ENCODE assay signal across 23 cellular contexts in the genomic region with DNA sequence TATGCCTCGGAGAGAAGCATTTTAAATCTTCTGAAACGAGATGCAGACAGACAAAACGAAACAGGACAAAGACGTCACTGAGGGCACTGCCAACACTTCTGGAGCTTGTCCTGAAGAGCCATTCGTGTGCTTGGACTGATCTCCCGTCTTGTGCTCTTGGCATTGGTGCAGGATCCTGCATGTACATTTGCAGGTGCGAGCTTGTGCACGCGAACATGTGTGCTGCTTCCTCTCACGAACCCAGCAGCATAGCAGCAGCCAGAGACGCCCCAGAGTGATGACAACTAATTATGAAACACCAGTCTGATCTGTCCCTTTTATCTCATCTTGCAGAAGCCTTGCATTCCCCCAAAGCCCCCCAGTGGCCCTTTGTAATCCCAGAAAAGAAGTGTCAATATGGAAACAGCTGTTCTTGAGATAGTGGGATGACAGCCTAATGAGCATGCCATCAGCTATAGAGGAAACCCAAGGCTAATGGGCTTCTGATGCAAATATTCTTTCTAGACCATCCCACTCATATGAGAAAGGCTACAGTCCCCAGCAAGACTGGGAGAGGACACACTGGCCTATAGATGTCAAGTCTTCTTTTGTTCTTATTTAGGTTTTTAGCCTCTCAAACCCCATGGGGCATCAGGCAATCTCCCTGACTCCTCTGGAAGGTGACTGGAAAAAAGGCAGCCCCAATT.
DNase-seq lines count a peak whose midpoint lies in the region; ATAC-seq, FAIRE-seq and TF ChIP-seq lines count a peak whose summit lies in the region.
"Had no signal": no experiment of that assay in that cellular context is flagged by ENCODE, and none has a peak within 500 bp of the region (broad histone marks: within the 10 kb centered on the region; RNA-seq: fewer than 3 reads in every experiment).

No MANE protein-coding gene starts in this region.

- H3K36me3 ChIP-seq in endothelial cell of umbilical vein (ENCODE audit: control insufficient read depth in 2 of 2, extremely low read depth in 1 of 2, insufficient read depth in 2 of 2, low read length in 2 of 2): no peaks in the 10 kb centered on the region
- H3K36me3 ChIP-seq in neural cell (ENCODE audit: insufficient read depth, low read length): no peaks in the 10 kb centered on the region
- H3K36me3 ChIP-seq: MG63 had no signal

- H3K9me3 ChIP-seq in endothelial cell of umbilical vein (replicated peaks; ENCODE audit: control insufficient read depth, insufficient read depth, low read length): no peaks in the 10 kb centered on the region
- H3K9me3 ChIP-seq in neural cell (ENCODE audit: low read length): no peaks in the 10 kb centered on the region
- H3K9me3 ChIP-seq: MG63 had no signal

- no peak overlapping the region for H2AFZ ChIP-seq in endothelial cell of umbilical vein (ENCODE audit: low read depth, low read length)
- H2AFZ ChIP-seq in neural cell (ENCODE audit: low read depth, low read length): no peak overlapping the region

- H3K4me2 ChIP-seq in endothelial cell of umbilical vein (ENCODE audit: insufficient read depth, low read length) (no peak overlapping the region), neural cell (ENCODE audit: low read length) (peak overlapping the region; percentile 6)

- H3K4me3 Mint-ChIP-seq in activated T-cell treated with anti-CD3 and anti-CD28 coated beads, Interleukin-2, amount 50 U/mL, for 24 hours: no peak overlapping the region

- no peaks in the 10 kb centered on the region for H3F3A ChIP-seq in neural cell (ENCODE audit: insufficient read depth, low read length, poor library complexity, severe bottlenecking)

- peaks cover 2% of the 10 kb centered on the region for H3K36me3 Mint-ChIP-seq in activated T-cell treated with anti-CD3 and anti-CD28 coated beads, Interleukin-2, amount 50 U/mL, for 24 hours (ENCODE audit: low read depth)

- dilution Hi-C loops in endothelial cell of umbilical vein (cut with MboI; ENCODE audit: extremely low pct_ligation_motif_present, low sequenced_read_pairs): no loop called here

- H3K9ac ChIP-seq in endothelial cell of umbilical vein (replicated peaks; ENCODE audit: extremely low read depth, insufficient read depth, low read length) (no peak overlapping the region), neural cell (ENCODE audit: low read length) (no peak overlapping the region)

- peaks cover 7% of the 10 kb centered on the region for H3K9me3 Mint-ChIP-seq in activated T-cell treated with anti-CD3 and anti-CD28 coated beads, Interleukin-2, amount 50 U/mL, for 24 hours

- H3K9me1 ChIP-seq in endothelial cell of umbilical vein (replicated peaks; ENCODE audit: control insufficient read depth, extremely low read depth, insufficient read depth, low read length): no peaks in the 10 kb centered on the region

- peaks cover 10% of the 10 kb centered on the region for H3K4me1 ChIP-seq in endothelial cell of umbilical vein (ENCODE audit: control insufficient read depth, extremely low read depth, insufficient read depth, low read length)

- CTCF ChIA-PET in endothelial cell of umbilical vein (lab: Charles Lee): interaction anchor here (1.2 to 3.3 kb wide), 3 partner anchors 9 to 74 kb away, joined by 3 to 12 read pairs (median 4); no protein-coding TSS in a partner anchor

- FAIRE-seq in endothelial cell of umbilical vein (lab: Jason Lieb, UNC): peak; percentile 58
- FAIRE-seq: D721Med had no signal

- H4K20me1 ChIP-seq in endothelial cell of umbilical vein (replicated peaks; ENCODE audit: control insufficient read depth, extremely low read depth, insufficient read depth, low read length): no peaks in the 10 kb centered on the region
- H4K20me1 ChIP-seq in neural cell (ENCODE audit: insufficient read depth): no peaks in the 10 kb centered on the region

- H3K27ac ChIP-seq in endothelial cell of umbilical vein (ENCODE audit: insufficient read depth, low read depth, low read length) (no peak overlapping the region), neural cell (ENCODE audit: low read length) (peak overlapping the region; percentile 54)
- H3K27ac ChIP-seq: C4-2B had no signal

- TF ChIP-seq EP300 in neural cell (conservative IDR thresholded peaks at IDR 0.05; ENCODE audit: poor library complexity, severe bottlenecking): peak; percentile 48

- no peaks in the 10 kb centered on the region for H3K9me2 ChIP-seq in neural cell (ENCODE audit: insufficient read depth, low read length)

- peaks cover 30% of the 10 kb centered on the region for H3K4me1 Mint-ChIP-seq in activated T-cell treated with anti-CD3 and anti-CD28 coated beads, Interleukin-2, amount 50 U/mL, for 24 hours (ENCODE audit: low read depth)

- no peak for TF ChIP-seq POLR2A in endothelial cell of umbilical vein (IDR thresholded peaks at IDR 0.05; ENCODE audit: low read depth, low read length)

- POLR2A ChIA-PET in endothelial cell of umbilical vein (lab: Charles Lee): no interaction called here

- no peak overlapping the region for H3K4me3 ChIP-seq in GM12864 (ENCODE audit: low read depth, low read length)
- H3K4me3 ChIP-seq in endothelial cell of umbilical vein (replicated peaks in 1 of 3; ENCODE audit: insufficient read depth in 1 of 3, low read depth in 1 of 3, low read length in 3 of 3): no peak overlapping the region
- peak overlapping the region; percentile 36 for H3K4me3 ChIP-seq in neural cell (ENCODE audit: low read length)
- H3K4me3 ChIP-seq: MG63 had no signal

- DNase-seq in GM12864 (ENCODE audit: low read depth): peak; percentile 41
- DNase-seq in endothelial cell of umbilical vein (ENCODE audit: low read depth, low spot score): no peak
- DNase-seq in activated T-cell treated with anti-CD3 and anti-CD28 coated beads, Interleukin-2, amount 50 U/mL, for 24 hours: no peak
- DNase-seq in ecto neural progenitor cell (ENCODE audit: low spot score): no peak
- DNase-seq: ACHN, DMS79, GOT3, Kasumi-1, MG63, NCI-H1048, NCI-H1436, NCI-H2081, NCI-H2171 treated with DMSO at 0.1 percent for 48 hours, NCI-H446 treated with DMSO at 0.1 percent for 48 hours, NCI-H774, OCI-M1, SIG-M5 had no signal

- TF ChIP-seq CTCF in GM12864 (IDR thresholded peaks at IDR 0.05; ENCODE audit: low read depth, low read length, missing control alignments) (no peak), endothelial cell of umbilical vein (IDR thresholded peaks at IDR 0.05; ENCODE audit: extremely low read depth in 1 of 2, insufficient read depth in 1 of 2, low read depth in 1 of 2, low read length in 2 of 2) (no peak), neural cell (IDR thresholded peaks at IDR 0.05; ENCODE audit: poor library complexity, severe bottlenecking) (no peak)

- intact Hi-C loops in endothelial cell of umbilical vein (cut with micrococcal nuclease): no loop called here

- H3K27me3 ChIP-seq in endothelial cell of umbilical vein (ENCODE audit: control insufficient read depth in 2 of 2, insufficient read depth in 2 of 2, low read length in 2 of 2): peaks cover 8 to 11% of the 10 kb centered on the region in 2 experiments
- no peaks in the 10 kb centered on the region for H3K27me3 ChIP-seq in neural cell (ENCODE audit: insufficient read depth, low read depth, low read length)
- H3K27me3 ChIP-seq: MG63 had no signal

- peaks cover 27% of the 10 kb centered on the region for H3K27me3 Mint-ChIP-seq in activated T-cell treated with anti-CD3 and anti-CD28 coated beads, Interleukin-2, amount 50 U/mL, for 24 hours

- ATAC-seq in HG02885 (IDR thresholded peaks at IDR 0.05; ENCODE audit: poor library complexity, unreplicated experiment) (peak; percentile 56), HG02610 (IDR thresholded peaks at IDR 0.05; ENCODE audit: unreplicated experiment) (no peak)
- ATAC-seq: HCT116 had no signal

- no peak for TF ChIP-seq RAD21 in neural cell (conservative IDR thresholded peaks at IDR 0.05)

- H3K79me2 ChIP-seq in endothelial cell of umbilical vein (ENCODE audit: control insufficient read depth, insufficient read depth, low read length) (no peaks in the 10 kb centered on the region), neural cell (replicated peaks; ENCODE audit: insufficient read depth, low read length) (no peaks in the 10 kb centered on the region)

- BruUV-seq in endothelial cell of umbilical vein (replicated peaks; lab: Mats Ljungman, UMichigan): no TSS peak

- no peak overlapping the region for H3K27ac Mint-ChIP-seq in activated T-cell treated with anti-CD3 and anti-CD28 coated beads, Interleukin-2, amount 50 U/mL, for 24 hours

TF ChIP-seq in endothelial cell of umbilical vein, 7 proteins besides CTCF, POLR2A, EP300 and RAD21:
- TF ChIP-seq GATA2 (IDR thresholded peaks at IDR 0.05; ENCODE audit: insufficient read depth, insufficient read length, low read depth, low read length): no peak
- no peak for TF ChIP-seq FOS (IDR thresholded peaks at IDR 0.05; ENCODE audit: borderline replicate concordance, insufficient read depth, low read length)
- TF ChIP-seq MAX (IDR thresholded peaks at IDR 0.05; ENCODE audit: insufficient read depth, insufficient read length): no peak
- TF ChIP-seq POLR2AphosphoS5 (IDR thresholded peaks at IDR 0.05; ENCODE audit: insufficient read depth, low read depth, low read length): no peak
- no peak for TF ChIP-seq EZH2 (IDR thresholded peaks at IDR 0.05; ENCODE audit: borderline replicate concordance, low read depth, low read length, severe bottlenecking)
- no peak for TF ChIP-seq JUN (IDR thresholded peaks at IDR 0.05; ENCODE audit: borderline replicate concordance, insufficient read depth, insufficient read length, low read depth)
- TF ChIP-seq MYC (IDR thresholded peaks at IDR 0.05; ENCODE audit: low read depth, low read length): no peak

TF ChIP-seq in neural cell, 6 proteins besides CTCF, POLR2A, EP300 and RAD21 (continues in another document):
- TF ChIP-seq EZH2 (IDR thresholded peaks at IDR 0.05; ENCODE audit: borderline replicate concordance, insufficient read depth, low read length, poor library complexity, severe bottlenecking) (no peak), SMC3 (conservative IDR thresholded peaks at IDR 0.05; ENCODE audit: poor library complexity) (no peak), POLR2AphosphoS5 (IDR thresholded peaks at IDR 0.05) (no peak), TAF1 (IDR thresholded peaks at IDR 0.05; ENCODE audit: low read depth) (no peak)
